16 cellular contexts compared by ENCODE assay signal in genomic region chr17:27579897-27580321, GRCh38. TPM values are rescaled to one million over a fixed set of nuclear protein-coding genes. Genes with fewer than 3 reads are reported as not detected.
DNase-seq lines count a peak whose midpoint lies in the region; ATAC-seq and TF ChIP-seq lines count a peak whose summit lies in the region.
"Had no signal": no experiment of that assay in that cellular context is flagged by ENCODE, and none has a peak within 500 bp of the region (broad histone marks: within the 10 kb centered on the region; RNA-seq: fewer than 3 reads in every experiment).

No MANE protein-coding gene starts in this region.

- intact Hi-C loops in vagina (cut with DNase I), result no loop called here

- H3K4me2 ChIP-seq in mesendoderm (ENCODE audit: low read length), result no peak overlapping the region
- H3K4me2 ChIP-seq in GM23338, result no peak overlapping the region

- peak overlapping the region; percentile 35 for H3K56ac ChIP-seq in mesendoderm (ENCODE audit: low read length)

- H3K36me3 ChIP-seq in mesendoderm (ENCODE audit: control insufficient read depth, insufficient read depth, low read length) (no peaks in the 10 kb centered on the region), GM23338 (ENCODE audit: insufficient read depth) (no peaks in the 10 kb centered on the region), vagina (peaks cover 0 to 12% of the 10 kb centered on the region in 2 donors)

- WGBS in mesendoderm (ENCODE audit: extremely low coverage, insufficient coverage, low lambda C conversion rate), result no CpG with 5 or more reads among the region's 4 CpGs

- H2BK120ac ChIP-seq in mesendoderm (ENCODE audit: low read depth, low read length), result no peak overlapping the region

- H3K27ac ChIP-seq in mesendoderm (ENCODE audit: low read depth, low read length) (no peak overlapping the region), GM23338 (ENCODE audit: low read depth) (no peak overlapping the region), vagina (no peak overlapping the region)
- H3K27ac ChIP-seq: brain microvascular endothelial cell, gastroesophageal sphincter, RWPE1, stomach had no signal

- no peak overlapping the region for H2BK15ac ChIP-seq in mesendoderm (replicated peaks; ENCODE audit: low read depth)

- peaks cover 11 to 20% of the 10 kb centered on the region in 2 donors for H3K36me3 Mint-ChIP-seq in activated T-cell treated with anti-CD3 and anti-CD28 coated beads, Interleukin-2, amount 50 U/mL, for 72 hours (ENCODE audit: insufficient read depth in 2 of 2)
- no peaks in the 10 kb centered on the region; the same call in 1 of the 3 replicates for H3K36me3 Mint-ChIP-seq in GM23338 (ENCODE audit: low read depth)

- H3K79me2 ChIP-seq in mesendoderm (ENCODE audit: control insufficient read depth, insufficient read depth, low read length), result no peaks in the 10 kb centered on the region
- peaks cover 15% of the 10 kb centered on the region for H3K79me2 ChIP-seq in GM23338 (replicated peaks; ENCODE audit: insufficient read depth)

- peaks cover 25% of the 10 kb centered on the region for H3K4me1 ChIP-seq in mesendoderm (ENCODE audit: control insufficient read depth, low read depth, low read length)
- H3K4me1 ChIP-seq in GM23338 (ENCODE audit: insufficient read depth), result peaks cover 17% of the 10 kb centered on the region
- H3K4me1 ChIP-seq in vagina, result peaks cover 17% of the 10 kb centered on the region

- TF ChIP-seq CTCF in GM23338 (conservative IDR thresholded peaks at IDR 0.05; ENCODE audit: low read depth in 2 of 2), result no peak
- no peak for TF ChIP-seq CTCF in vagina (IDR thresholded peaks at IDR 0.05)

- H4K8ac ChIP-seq in mesendoderm (ENCODE audit: low read depth, low read length), result no peak overlapping the region

- DNase-seq in stimulated activated CD4-positive, alpha-beta T cell treated with anti-CD3 and anti-CD28 coated beads, Interleukin-15, amount 100 ng/mL, for 48 hours (ENCODE audit: low read depth in 2 of 2), result peak; percentile 16
- no peak for DNase-seq in stimulated activated CD4-positive, alpha-beta T cell treated with anti-CD3 and anti-CD28 coated beads, Interleukin-2, amount 100 ng/mL, for 48 hours
- peak; percentile 61 to 69 for DNase-seq in activated T-cell treated with anti-CD3 and anti-CD28 coated beads, Interleukin-2, amount 50 U/mL, for 72 hours
- DNase-seq in mesendoderm, result no peak
- no peak for DNase-seq in GM23338 (ENCODE audit: low spot score)
- DNase-seq in vagina (ENCODE audit: extremely low spot score in 2 of 2), result no peak
- DNase-seq: activated CD8-positive, alpha-beta memory T cell treated with anti-CD3 and anti-CD28 coated beads for 24 hours; brain microvascular endothelial cell; GOT3; NCI-H187; NCI-H510A; stomach had no signal

- no peak overlapping the region for H3K4me3 ChIP-seq in mesendoderm (ENCODE audit: low read length)
- no peak overlapping the region for H3K4me3 ChIP-seq in GM23338
- no peak overlapping the region for H3K4me3 ChIP-seq in vagina
- H3K4me3 ChIP-seq: gastroesophageal sphincter, stomach had no signal

- H3K9me3 Mint-ChIP-seq in activated T-cell treated with anti-CD3 and anti-CD28 coated beads, Interleukin-2, amount 50 U/mL, for 72 hours, result no peaks in the 10 kb centered on the region
- no peaks in the 10 kb centered on the region; the same call in 1 of the 3 replicates for H3K9me3 Mint-ChIP-seq in GM23338
- H3K9me3 Mint-ChIP-seq: IgD-negative memory B cell had no signal

- peak; percentile 70 to 71 for ATAC-seq in activated T-cell treated with anti-CD3 and anti-CD28 coated beads, Interleukin-2, amount 50 U/mL, for 72 hours (replicated peaks in 1 of 2)
- ATAC-seq in GM23338 (no peak), GM21619 (IDR thresholded peaks at IDR 0.05; ENCODE audit: unreplicated experiment) (no peak)
- ATAC-seq: gastroesophageal sphincter had no signal

- no peak overlapping the region for H3K4ac ChIP-seq in mesendoderm (ENCODE audit: low read depth, low read length)

- peaks cover 4% of the 10 kb centered on the region for H3K79me1 ChIP-seq in mesendoderm (ENCODE audit: low read length)

- no peak overlapping the region for H3K18ac ChIP-seq in mesendoderm (ENCODE audit: low read length)

- H3K27me3 Mint-ChIP-seq in activated T-cell treated with anti-CD3 and anti-CD28 coated beads, Interleukin-2, amount 50 U/mL, for 72 hours (ENCODE audit: low read depth), result no peaks in the 10 kb centered on the region
- peaks cover 3% of the 10 kb centered on the region for H3K27me3 Mint-ChIP-seq in GM23338 (ENCODE audit: insufficient read depth, low read depth, poor library complexity)
- H3K27me3 Mint-ChIP-seq: IgD-negative memory B cell had no signal

- H2AFZ ChIP-seq in GM23338, result no peak overlapping the region

- H3F3A ChIP-seq in GM23338 (replicated peaks; ENCODE audit: low read depth), result no peaks in the 10 kb centered on the region

- peaks cover 67% of the 10 kb centered on the region for H3K4me1 Mint-ChIP-seq in activated T-cell treated with anti-CD3 and anti-CD28 coated beads, Interleukin-2, amount 50 U/mL, for 72 hours (ENCODE audit: low read depth)
- peaks cover 28% of the 10 kb centered on the region for H3K4me1 Mint-ChIP-seq in GM23338

- H3K9me2 ChIP-seq in GM23338 (ENCODE audit: insufficient read depth), result peaks cover 11% of the 10 kb centered on the region

- H4K20me1 ChIP-seq in GM23338 (replicated peaks; ENCODE audit: insufficient read depth), result no peaks in the 10 kb centered on the region

- H3K23ac ChIP-seq in mesendoderm (ENCODE audit: low read length), result no peak overlapping the region

- TF ChIP-seq POLR2A in vagina (IDR thresholded peaks at IDR 0.05), result no peak

- H4K5ac ChIP-seq in mesendoderm (ENCODE audit: low read length), result no peak overlapping the region

- no peak overlapping the region for H3K9ac ChIP-seq in mesendoderm (ENCODE audit: low read length)

- H2BK5ac ChIP-seq in mesendoderm (ENCODE audit: low read length), result no peak overlapping the region

- no peaks in the 10 kb centered on the region for H3K27me3 ChIP-seq in mesendoderm (ENCODE audit: insufficient read depth, low read length, poor library complexity)
- H3K27me3 ChIP-seq in GM23338 (ENCODE audit: insufficient read depth), result no peaks in the 10 kb centered on the region
- H3K27me3 ChIP-seq in vagina, result no peaks in the 10 kb centered on the region
- H3K27me3 ChIP-seq: brain microvascular endothelial cell, gastroesophageal sphincter, stomach had no signal

- H2AK5ac ChIP-seq in mesendoderm (ENCODE audit: low read length), result peak overlapping the region; percentile 56

- H3K9me3 ChIP-seq in vagina, result no peaks in the 10 kb centered on the region
- H3K9me3 ChIP-seq: gastroesophageal sphincter, stomach had no signal

- H3K27ac Mint-ChIP-seq in activated T-cell treated with anti-CD3 and anti-CD28 coated beads, Interleukin-2, amount 50 U/mL, for 72 hours, result no peak overlapping the region
- H3K27ac Mint-ChIP-seq in GM23338, result no peak overlapping the region
- H3K27ac Mint-ChIP-seq: IgD-negative memory B cell had no signal

- H3K4me3 Mint-ChIP-seq in activated T-cell treated with anti-CD3 and anti-CD28 coated beads, Interleukin-2, amount 50 U/mL, for 72 hours, result peak overlapping the region; percentile 47 to 70
- no peak overlapping the region for H3K4me3 Mint-ChIP-seq in GM23338
- H3K4me3 Mint-ChIP-seq: IgD-negative memory B cell had no signal

TF ChIP-seq in GM23338, 12 proteins besides CTCF, POLR2A, EP300 and RAD21 (continues in another document):
- TF ChIP-seq ZNF331 (CRISPR knock-in tag; IDR thresholded peaks at IDR 0.05; ENCODE audit: low read depth), result no peak
- TF ChIP-seq JUNB (IDR thresholded peaks at IDR 0.05; ENCODE audit: unreplicated experiment), result no peak
- TF ChIP-seq POLR2AphosphoS5 (IDR thresholded peaks at IDR 0.05; ENCODE audit: low read depth), result no peak
- no peak for TF ChIP-seq EZH2phosphoT487 (IDR thresholded peaks at IDR 0.05; ENCODE audit: unreplicated experiment)
- TF ChIP-seq EZH2 (IDR thresholded peaks at IDR 0.05; ENCODE audit: low read depth, unreplicated experiment), result no peak
- TF ChIP-seq ZNF114 (CRISPR knock-in tag; IDR thresholded peaks at IDR 0.05), result no peak

RNA-seq across cellular contexts. Expression of gene LGALS9, which starts 51.1 kb away (rescaled TPM):
- total RNA-seq in activated T-cell treated with anti-CD3 and anti-CD28 coated beads, Interleukin-2, amount 50 U/mL, for 72 hours, result 10 to 100 TPM; 44.8 to 46.3 TPM
- polyA plus RNA-seq in mesendoderm (2013, experiment 1 of 2), result 0.29 TPM
- polyA plus RNA-seq in mesendoderm (2013, experiment 2 of 2), result 0.48 TPM
- 0.73 and 1.6 TPM in 2 replicates for total RNA-seq in GM23338 (2014; rRNA removed; shearing (Covaris generic))
- 0.48 and 1.8 TPM in 2 replicates for polyA plus RNA-seq in GM23338 (2016; fragmentation: Nextera tagmentation; extraction: Ambion mirVana)
- 34.9 TPM for total RNA-seq in vagina

Comparison
In these comparisons a context has a peak if more than half of its experiments do, and no peak if none do; other contexts are left out.
1. DNase-seq: peak in stimulated activated CD4-positive, alpha-beta T cell treated with anti-CD3 and anti-CD28 coated beads, Interleukin-15, amount 100 ng/mL, for 48 hours (2 of 2) and activated T-cell treated with anti-CD3 and anti-CD28 coated beads, Interleukin-2, amount 50 U/mL, for 72 hours (2 of 2); none in stimulated activated CD4-positive, alpha-beta T cell treated with anti-CD3 and anti-CD28 coated beads, Interleukin-2, amount 100 ng/mL, for 48 hours (0 of 2), mesendoderm (single experiment), GM23338 (single experiment) and vagina (0 of 2).
2. ATAC-seq: peak in activated T-cell treated with anti-CD3 and anti-CD28 coated beads, Interleukin-2, amount 50 U/mL, for 72 hours (2 of 2); none in GM23338 (single experiment) and GM21619 (single experiment).
3. RNA of gene LGALS9, which starts 51.1 kb away (total RNA-seq): 44.8 to 46.3 TPM in activated T-cell treated with anti-CD3 and anti-CD28 coated beads, Interleukin-2, amount 50 U/mL, for 72 hours and 34.9 TPM in vagina (single experiment); 0.73 to 1.6 TPM in GM23338; every median in the first group is over 10 times any median in the second.